In genomic region chr5:66923922-66924321, GRCh38 we compare ENCODE assay signal across 26 cellular contexts.
DNase-seq lines count a peak whose midpoint lies in the region; ATAC-seq, FAIRE-seq and TF ChIP-seq lines count a peak whose summit lies in the region.
"Had no signal": no experiment of that assay in that cellular context is flagged by ENCODE, and none has a peak within 500 bp of the region (broad histone marks: within the 10 kb centered on the region; RNA-seq: fewer than 3 reads in every experiment).

No MANE protein-coding gene starts in this region.

- H3K4me1 Mint-ChIP-seq in activated CD4-positive, alpha-beta T cell treated with anti-CD3 and anti-CD28 coated beads, Interleukin-2, amount 10 ng/mL, durations not matched to agents 24 days and 14 days: peaks cover 8% of the 10 kb centered on the region
- H3K4me1 Mint-ChIP-seq: GM23338, H9 had no signal

- no peaks in the 10 kb centered on the region for H3K9me3 ChIP-seq in A549
- H3K9me3 ChIP-seq in Karpas-422 (ENCODE audit: low read length): no peaks in the 10 kb centered on the region
- H3K9me3 ChIP-seq: BLaER1 treated with 17β-estradiol and CSF1 and Interleukin-3, amounts not matched to agents 10 nM and 100 nM; Peyer's patch had no signal

- H3K36me3 ChIP-seq in Karpas-422 (ENCODE audit: insufficient read depth, low read length): no peaks in the 10 kb centered on the region; the same call in 1 of the 2 replicates
- H3K36me3 ChIP-seq: BLaER1 treated with 17β-estradiol and CSF1 and Interleukin-3, amounts not matched to agents 10 nM and 100 nM; Peyer's patch had no signal

- no peak for TF ChIP-seq POLR2A in A549 (IDR thresholded peaks at IDR 0.05; ENCODE audit: low read length)

- CTCF ChIA-PET in A549 (lab: Yijun Ruan, JAX): interaction anchor here (1.3 to 1.6 kb wide), 2 partner anchors 11 kb away, joined by 3 read pairs; no protein-coding TSS in a partner anchor

- peaks cover 6% of the 10 kb centered on the region for H3K36me3 Mint-ChIP-seq in activated CD4-positive, alpha-beta T cell treated with anti-CD3 and anti-CD28 coated beads, Interleukin-2, amount 10 ng/mL, durations not matched to agents 24 days and 14 days (ENCODE audit: low read depth)

- H3K9me3 Mint-ChIP-seq in activated CD4-positive, alpha-beta T cell treated with anti-CD3 and anti-CD28 coated beads, Interleukin-2, amount 10 ng/mL, durations not matched to agents 24 days and 14 days: peaks cover 3% of the 10 kb centered on the region
- H3K9me3 Mint-ChIP-seq: CD4-positive, alpha-beta T cell; GM23338; H9 had no signal

- H3K4me2 ChIP-seq in A549 (no peak overlapping the region), Karpas-422 (ENCODE audit: low read depth, low read length, poor library complexity, severe bottlenecking) (no peak overlapping the region)
- H3K4me2 ChIP-seq: BLaER1 treated with 17β-estradiol and CSF1 and Interleukin-3, amounts not matched to agents 10 nM and 100 nM; GM23338 had no signal

- no peak overlapping the region for H3K27ac ChIP-seq in A549
- H3K27ac ChIP-seq in Karpas-422 (ENCODE audit: low read length): peak overlapping the region; percentile 11; the same call in 1 of the 2 replicates
- H3K27ac ChIP-seq: BLaER1 treated with 17β-estradiol and CSF1 and Interleukin-3, amounts not matched to agents 10 nM and 100 nM; Peyer's patch; SK-N-MC had no signal

- H3K4me3 ChIP-seq in A549 (no peak overlapping the region), Karpas-422 (ENCODE audit: low read length) (no peak overlapping the region)
- H3K4me3 ChIP-seq: BLaER1 treated with 17β-estradiol and CSF1 and Interleukin-3, amounts not matched to agents 10 nM and 100 nM; GM23338; Peyer's patch; SK-N-MC had no signal

- intact Hi-C loops in activated CD4-positive, alpha-beta T cell treated with anti-CD3 and anti-CD28 coated beads, Interleukin-2, amount 10 ng/mL, durations not matched to agents 24 days and 14 days (cut with micrococcal nuclease): no loop called here

- POLR2A ChIA-PET in A549 (lab: Yijun Ruan, JAX): no interaction called here

- H3K9ac ChIP-seq in Karpas-422 (ENCODE audit: low read length): no peak overlapping the region
- H3K9ac ChIP-seq: BLaER1 treated with 17β-estradiol and CSF1 and Interleukin-3, amounts not matched to agents 10 nM and 100 nM had no signal

- no peak overlapping the region for H3K4me3 Mint-ChIP-seq in activated CD4-positive, alpha-beta T cell treated with anti-CD3 and anti-CD28 coated beads, Interleukin-2, amount 10 ng/mL, durations not matched to agents 24 days and 14 days
- H3K4me3 Mint-ChIP-seq: CD4-positive, alpha-beta T cell; GM23338; H9 had no signal

- no peaks in the 10 kb centered on the region for H3K79me2 ChIP-seq in Karpas-422 (ENCODE audit: low read length)

- ATAC-seq in A549: no peak
- ATAC-seq in GM18867 (IDR thresholded peaks at IDR 0.05; ENCODE audit: unreplicated experiment): no peak
- ATAC-seq: GM23338 had no signal

- peaks cover 5% of the 10 kb centered on the region for H3K27me3 Mint-ChIP-seq in activated CD4-positive, alpha-beta T cell treated with anti-CD3 and anti-CD28 coated beads, Interleukin-2, amount 10 ng/mL, durations not matched to agents 24 days and 14 days

- no peak for TF ChIP-seq RAD21 in A549 (conservative IDR thresholded peaks at IDR 0.05 in 1 of 2, IDR thresholded peaks at IDR 0.05 in 1 of 2)

- DNase-seq in activated CD4-positive, alpha-beta T cell treated with anti-CD3 and anti-CD28 coated beads, Interleukin-2, amount 10 ng/mL, durations not matched to agents 24 days and 14 days: peak; percentile 40
- DNase-seq in activated CD4-positive, alpha-beta T cell treated with anti-CD3 and anti-CD28 coated beads, Interleukin-2, amount 50 U/mL, for 48 hours: no peak
- no peak for DNase-seq in A549 (ENCODE audit: low read depth in 1 of 2, low spot score in 1 of 2)
- no peak for DNase-seq in Karpas-422
- peak; percentile 10 for DNase-seq in left kidney (ENCODE audit: low read depth, low spot score)
- DNase-seq in NCI-H1694 (lab: John Stamatoyannopoulos, UW): no peak
- DNase-seq: AML-193; CD4-positive, alpha-beta T cell; H9; KG1; MV-4-11; NCI-H1105 treated with DMSO at 0.1 percent for 48 hours; NCI-H146; NCI-H2029; NCI-H2227 treated with DMSO at 0.1 percent for 48 hours; NCI-H526 treated with DMSO at 0.1 percent for 48 hours; OCI-M1; Peyer's patch; SIG-M5 had no signal

- no peaks in the 10 kb centered on the region for H4K20me1 ChIP-seq in Karpas-422 (ENCODE audit: insufficient read depth, low read depth, low read length)
- H4K20me1 ChIP-seq: BLaER1 treated with 17β-estradiol and CSF1 and Interleukin-3, amounts not matched to agents 10 nM and 100 nM had no signal

- TF ChIP-seq EP300 in A549 (IDR thresholded peaks at IDR 0.05): no peak

- no peak for FAIRE-seq in A549 (lab: Jason Lieb, UNC)
- FAIRE-seq: A204.1, D721Med, G401.6 had no signal

- H3K4me1 ChIP-seq in A549 (no peaks in the 10 kb centered on the region), Karpas-422 (ENCODE audit: low read length) (peaks cover 43% of the 10 kb centered on the region)
- H3K4me1 ChIP-seq: BLaER1 treated with 17β-estradiol and CSF1 and Interleukin-3, amounts not matched to agents 10 nM and 100 nM; Peyer's patch had no signal

- no peaks in the 10 kb centered on the region for H3K27me3 ChIP-seq in Karpas-422 (ENCODE audit: low read length)
- H3K27me3 ChIP-seq: BLaER1 treated with 17β-estradiol and CSF1 and Interleukin-3, amounts not matched to agents 10 nM and 100 nM; Peyer's patch had no signal

- H3K27ac Mint-ChIP-seq in activated CD4-positive, alpha-beta T cell treated with anti-CD3 and anti-CD28 coated beads, Interleukin-2, amount 10 ng/mL, durations not matched to agents 24 days and 14 days: no peak overlapping the region
- H3K27ac Mint-ChIP-seq: CD4-positive, alpha-beta T cell; GM23338; H9 had no signal

- H2AFZ ChIP-seq in Karpas-422 (ENCODE audit: low read length): peak overlapping the region; percentile 73; the same call in 1 of the 2 replicates
- H2AFZ ChIP-seq: GM23338 had no signal

- H3K9me2 ChIP-seq in Karpas-422 (replicated peaks; ENCODE audit: insufficient read depth, low read length): no peaks in the 10 kb centered on the region

- no peak for TF ChIP-seq CTCF in A549 (IDR thresholded peaks at IDR 0.05)

TF ChIP-seq in A549, 52 proteins besides CTCF, POLR2A, EP300 and RAD21:
- TF ChIP-seq SMC3 (IDR thresholded peaks at IDR 0.05): no peak
- peak; percentile 72 for TF ChIP-seq MAFK (IDR thresholded peaks at IDR 0.05; ENCODE audit: partially characterized antibody)

Comparison
In these comparisons a context has a peak if more than half of its experiments do, and no peak if none do; other contexts are left out.
1. DNase-seq: peak in activated CD4-positive, alpha-beta T cell treated with anti-CD3 and anti-CD28 coated beads, Interleukin-2, amount 10 ng/mL, durations not matched to agents 24 days and 14 days (single experiment) and left kidney (single experiment); none in activated CD4-positive, alpha-beta T cell treated with anti-CD3 and anti-CD28 coated beads, Interleukin-2, amount 50 U/mL, for 48 hours (0 of 2), A549 (0 of 2), Karpas-422 (single experiment) and NCI-H1694 (single experiment).